In the genomic region with DNA sequence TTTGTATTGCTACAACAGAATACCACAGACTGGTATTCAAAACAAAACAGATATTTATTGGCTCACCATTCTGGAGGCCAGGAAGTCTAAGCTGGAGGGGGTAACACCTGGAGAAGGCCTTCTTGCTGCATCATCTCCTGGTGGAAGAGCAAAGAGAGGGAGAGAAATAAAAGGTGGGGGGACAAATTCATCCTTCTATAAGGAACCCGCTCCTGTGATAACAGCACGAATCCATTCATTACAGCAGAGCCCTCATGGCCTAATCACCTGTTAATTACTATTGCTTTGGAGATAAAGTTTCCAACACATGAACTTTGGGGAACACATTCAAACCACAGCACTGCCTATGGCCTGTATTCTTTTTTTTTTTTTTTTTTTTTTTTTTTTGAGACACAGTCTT, we compare ENCODE assay signal across 13 cellular contexts. TPM values are rescaled to one million over a fixed set of nuclear protein-coding genes. Genes with fewer than 3 reads are reported as not detected.
DNase-seq lines count a peak whose midpoint lies in the region; ATAC-seq and TF ChIP-seq lines count a peak whose summit lies in the region.
"Had no signal": no experiment of that assay in that cellular context is flagged by ENCODE, and none has a peak within 500 bp of the region (broad histone marks: within the 10 kb centered on the region; RNA-seq: fewer than 3 reads in every experiment).

No MANE protein-coding gene starts in this region.

- no peaks in the 10 kb centered on the region for H3K9me3 Mint-ChIP-seq in activated naive CD4-positive, alpha-beta T cell treated with anti-CD3 and anti-CD28 coated beads, Interleukin-2, amount 10 ng/mL, durations not matched to agents 7 days and 5 days
- H3K9me3 Mint-ChIP-seq in neural progenitor cell: no peaks in the 10 kb centered on the region
- H3K9me3 Mint-ChIP-seq: CD8-positive, alpha-beta T cell had no signal

- H3K4me1 ChIP-seq in neural progenitor cell: no peaks in the 10 kb centered on the region

- no peak overlapping the region for H2AFZ ChIP-seq in neural progenitor cell (replicated peaks)

- H3K27me3 ChIP-seq in neural progenitor cell: no peaks in the 10 kb centered on the region
- H3K27me3 ChIP-seq: BLaER1 treated with 17β-estradiol and CSF1 and Interleukin-3, amounts not matched to agents 10 nM and 100 nM had no signal

- no peaks in the 10 kb centered on the region for H3K36me3 Mint-ChIP-seq in activated naive CD4-positive, alpha-beta T cell treated with anti-CD3 and anti-CD28 coated beads, Interleukin-2, amount 10 ng/mL, durations not matched to agents 7 days and 5 days
- H3K36me3 Mint-ChIP-seq in neural progenitor cell: no peaks in the 10 kb centered on the region
- H3K36me3 Mint-ChIP-seq: CD8-positive, alpha-beta T cell had no signal

- no peaks in the 10 kb centered on the region for H3K79me2 ChIP-seq in neural progenitor cell (ENCODE audit: low read depth)

- no peaks in the 10 kb centered on the region for H3F3A ChIP-seq in neural progenitor cell (ENCODE audit: low read depth)

- H3K4me3 ChIP-seq in epithelial cell of esophagus (ENCODE audit: low read length) (no peak overlapping the region), neural progenitor cell (no peak overlapping the region)
- H3K4me3 ChIP-seq: BLaER1 treated with 17β-estradiol and CSF1 and Interleukin-3, amounts not matched to agents 10 nM and 100 nM had no signal

- no peak overlapping the region for H3K4me3 Mint-ChIP-seq in activated naive CD4-positive, alpha-beta T cell treated with anti-CD3 and anti-CD28 coated beads, Interleukin-2, amount 10 ng/mL, durations not matched to agents 7 days and 5 days
- H3K4me3 Mint-ChIP-seq in neural progenitor cell: peak overlapping the region; percentile 53
- H3K4me3 Mint-ChIP-seq: B cell; CD8-positive, alpha-beta T cell had no signal

- no peak for DNase-seq in activated naive CD4-positive, alpha-beta T cell treated with anti-CD3 and anti-CD28 coated beads, Interleukin-2, amount 10 ng/mL, durations not matched to agents 7 days and 5 days
- DNase-seq in activated naive CD4-positive, alpha-beta T cell treated with anti-CD3 and anti-CD28 coated beads, Interleukin-2, amount 50 U/mL, for 16 hours: no peak
- DNase-seq in RWPE1 (ENCODE audit: low spot score) (no peak), epithelial cell of esophagus (ENCODE audit: low read depth) (peak; percentile 76), neural progenitor cell (ENCODE audit: low spot score) (no peak), nucleus accumbens (lab: John Stamatoyannopoulos, UW) (no peak)
- DNase-seq: CD8-positive, alpha-beta T cell; HCEC 1CT had no signal

- H3K27ac Mint-ChIP-seq in activated naive CD4-positive, alpha-beta T cell treated with anti-CD3 and anti-CD28 coated beads, Interleukin-2, amount 10 ng/mL, durations not matched to agents 7 days and 5 days: peak overlapping the region; percentile 62
- H3K27ac Mint-ChIP-seq in neural progenitor cell: no peak overlapping the region
- H3K27ac Mint-ChIP-seq: B cell; CD8-positive, alpha-beta T cell had no signal

- H3K27me3 Mint-ChIP-seq in activated naive CD4-positive, alpha-beta T cell treated with anti-CD3 and anti-CD28 coated beads, Interleukin-2, amount 10 ng/mL, durations not matched to agents 7 days and 5 days: no peaks in the 10 kb centered on the region
- peaks cover 8% of the 10 kb centered on the region for H3K27me3 Mint-ChIP-seq in neural progenitor cell (ENCODE audit: insufficient read depth, low read depth)
- H3K27me3 Mint-ChIP-seq: B cell had no signal

- TF ChIP-seq CTCF in RWPE1 (conservative IDR thresholded peaks at IDR 0.05; ENCODE audit: low read depth) (no peak), epithelial cell of esophagus (IDR thresholded peaks at IDR 0.05; ENCODE audit: insufficient read depth, low read depth, low read length, missing control alignments) (no peak), neural progenitor cell (IDR thresholded peaks at IDR 0.05) (no peak)

- no peak for ATAC-seq in HG03108 (IDR thresholded peaks at IDR 0.05; ENCODE audit: unreplicated experiment)
- ATAC-seq: CD8-positive, alpha-beta T cell had no signal

- H4K20me1 ChIP-seq in neural progenitor cell (ENCODE audit: low read depth): no peaks in the 10 kb centered on the region
- H4K20me1 ChIP-seq: BLaER1 treated with 17β-estradiol and CSF1 and Interleukin-3, amounts not matched to agents 10 nM and 100 nM had no signal

- H3K4me2 ChIP-seq in neural progenitor cell: no peak overlapping the region
- H3K4me2 ChIP-seq: BLaER1 treated with 17β-estradiol and CSF1 and Interleukin-3, amounts not matched to agents 10 nM and 100 nM had no signal

- no peaks in the 10 kb centered on the region for H3K9me3 ChIP-seq in neural progenitor cell (ENCODE audit: low read depth)

- H3K27ac ChIP-seq in RWPE1 (peak overlapping the region; percentile 100), neural progenitor cell (no peak overlapping the region)
- H3K27ac ChIP-seq: BLaER1 treated with 17β-estradiol and CSF1 and Interleukin-3, amounts not matched to agents 10 nM and 100 nM; HL-60 had no signal

- CTCF ChIA-PET in activated naive CD4-positive, alpha-beta T cell treated with anti-CD3 and anti-CD28 coated beads, Interleukin-2, amount 10 ng/mL, durations not matched to agents 7 days and 5 days (lab: Charles Lee): interaction anchor here (0.7 to 2.9 kb wide), 3 partner anchors 10 to 929 kb away, joined by 3 to 21 read pairs (median 4); no protein-coding TSS in a partner anchor
- CTCF ChIA-PET in RWPE1 (lab: Yijun Ruan, JAX): interaction anchor here (1.4 kb wide), 1 partner anchor 50 kb away, joined by 3 read pairs; no protein-coding TSS in a partner anchor

- no peaks in the 10 kb centered on the region for H3K36me3 ChIP-seq in neural progenitor cell
- H3K36me3 ChIP-seq: BLaER1 treated with 17β-estradiol and CSF1 and Interleukin-3, amounts not matched to agents 10 nM and 100 nM had no signal

- H3K9ac ChIP-seq in neural progenitor cell: no peak overlapping the region
- H3K9ac ChIP-seq: BLaER1 treated with 17β-estradiol and CSF1 and Interleukin-3, amounts not matched to agents 10 nM and 100 nM had no signal

- POLR2A ChIA-PET in RWPE1 (lab: Yijun Ruan, JAX; ENCODE audit: low non-redundant PET): interaction anchor here (0.7 to 1.8 kb wide), 3 partner anchors 24 to 272 kb away, joined by 3 to 8 read pairs (median 4); a partner anchor contains a TSS

- H3K4me1 Mint-ChIP-seq in activated naive CD4-positive, alpha-beta T cell treated with anti-CD3 and anti-CD28 coated beads, Interleukin-2, amount 10 ng/mL, durations not matched to agents 7 days and 5 days: peaks cover 6% of the 10 kb centered on the region
- peaks cover 3% of the 10 kb centered on the region for H3K4me1 Mint-ChIP-seq in neural progenitor cell

RNA-seq across cellular contexts. Expression of a gene that starts 5.4 kb away (rescaled TPM):
- not detected in 2 replicates for total RNA-seq in neural progenitor cell (ENCODE audit: low replicate concordance)
- total RNA-seq: B cell; CD8-positive, alpha-beta T cell had no signal

RNA-seq across cellular contexts. Expression of a gene that starts 11.2 kb away (rescaled TPM):
- not detected in 2 replicates for total RNA-seq in neural progenitor cell (ENCODE audit: low replicate concordance)
- total RNA-seq: B cell; CD8-positive, alpha-beta T cell had no signal

RNA-seq across cellular contexts. Expression of a gene that starts 14.6 kb away (rescaled TPM):
- 22.4 and 34.3 TPM in 2 replicates for total RNA-seq in neural progenitor cell (ENCODE audit: low replicate concordance)

RNA-seq across cellular contexts. Expression of a gene that starts 19.5 kb away (rescaled TPM):
- total RNA-seq in neural progenitor cell (ENCODE audit: low replicate concordance): not detected in 2 replicates
- total RNA-seq: B cell; CD8-positive, alpha-beta T cell; H4 had no signal

RNA-seq across cellular contexts. Expression of a gene that starts 24.4 kb away (rescaled TPM):
- total RNA-seq in neural progenitor cell (ENCODE audit: low replicate concordance): 0.34 TPM in 1 of 2 replicates, not detected in the other
